ENCODE assay signal across 8 cellular contexts in the genomic region with DNA sequence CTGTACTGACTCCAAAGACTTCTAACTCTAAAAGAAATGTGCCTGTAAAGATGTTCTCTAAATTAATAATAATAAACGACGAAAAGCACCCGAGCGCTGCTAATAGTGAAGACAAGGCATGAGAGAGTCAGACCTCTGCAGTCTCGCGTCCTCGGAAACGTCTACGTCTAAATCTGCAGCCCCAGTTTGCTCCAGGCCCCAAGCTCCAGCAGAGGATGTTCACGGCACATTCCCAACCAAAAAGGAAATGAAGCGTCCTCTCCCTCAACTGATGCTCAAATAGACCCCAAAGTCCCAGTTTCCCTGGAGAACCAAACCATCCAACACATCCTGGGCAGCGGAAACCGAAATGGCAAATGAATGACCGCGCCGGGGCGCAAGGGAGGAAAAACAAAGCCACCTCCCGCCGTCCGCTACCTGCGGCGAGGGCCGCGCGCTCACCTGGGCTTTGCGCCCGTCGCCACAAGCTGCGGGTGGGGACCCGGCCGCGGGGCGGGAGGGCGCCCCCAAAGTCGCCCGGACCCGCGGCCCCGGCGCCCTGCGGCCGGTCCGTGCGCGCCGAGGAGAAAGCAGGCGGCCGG. TPM values are rescaled to one million over a fixed set of nuclear protein-coding genes. Genes with fewer than 3 reads are reported as not detected.
DNase-seq lines count a peak whose midpoint lies in the region; ATAC-seq and TF ChIP-seq lines count a peak whose summit lies in the region.

No MANE protein-coding gene starts in this region.

- no peak for TF ChIP-seq CTCF in heart right ventricle (IDR thresholded peaks at IDR 0.05)

- H3K27ac ChIP-seq in heart right ventricle: peak overlapping the region; percentile 26 to 93 (median 84)

- intact Hi-C loops in heart right ventricle (cut with DNase I): loop anchor here in 4 of 10 donors (5.0 to 10.0 kb wide), 4 partner anchors 118 to 298 kb away; no protein-coding TSS in a partner anchor

- no peaks in the 10 kb centered on the region for H3K4me1 Mint-ChIP-seq in activated T-helper 17 cell treated with anti-CD3 and anti-CD28 coated beads, Interleukin-2, amount 50 U/mL, for 72 hours

- peak; percentile 11 for ATAC-seq in GM21717 (IDR thresholded peaks at IDR 0.05; ENCODE audit: unreplicated experiment)
- no peak for ATAC-seq in activated T-helper 17 cell treated with anti-CD3 and anti-CD28 coated beads, Interleukin-2, amount 50 U/mL, for 72 hours (replicated peaks)
- peak in 7 of 8 donors; percentile 9 to 52 (median 34) for ATAC-seq in heart right ventricle

- no peak overlapping the region for H3K27ac Mint-ChIP-seq in activated T-helper 17 cell treated with anti-CD3 and anti-CD28 coated beads, Interleukin-2, amount 50 U/mL, for 72 hours

- H3K36me3 Mint-ChIP-seq in activated T-helper 17 cell treated with anti-CD3 and anti-CD28 coated beads, Interleukin-2, amount 50 U/mL, for 72 hours (ENCODE audit: low read depth): no peaks in the 10 kb centered on the region

- no peaks in the 10 kb centered on the region for H3K9me3 Mint-ChIP-seq in activated T-helper 17 cell treated with anti-CD3 and anti-CD28 coated beads, Interleukin-2, amount 50 U/mL, for 72 hours

- no peaks in the 10 kb centered on the region for H3K36me3 ChIP-seq in heart right ventricle

- peak overlapping the region; percentile 71 for H3K4me3 Mint-ChIP-seq in activated T-helper 17 cell treated with anti-CD3 and anti-CD28 coated beads, Interleukin-2, amount 50 U/mL, for 72 hours

- H3K4me3 ChIP-seq in heart right ventricle: peak overlapping the region; percentile 47 to 79 (median 71)

- H3K9me3 ChIP-seq in heart right ventricle: no peaks in the 10 kb centered on the region

- peaks cover 0 to 18% (median 6%) of the 10 kb centered on the region in 9 donors for H3K4me1 ChIP-seq in heart right ventricle

- 0 to 1% methylated on average over 48 of the region's 48 CpGs for WGBS in heart right ventricle, 2 donors

- DNase-seq in EH (ENCODE audit: low read depth) (peak; percentile 73), NCI-H1092 (lab: John Stamatoyannopoulos, UW) (peak; percentile 33), heart right ventricle (peak; percentile 14 to 21), pons (ENCODE audit: low spot score) (peak; percentile 68), activated gamma-delta T cell treated with Interleukin-2 at 50 U/mL for 16 hours (no peak)
- DNase-seq in central memory CD4-positive, alpha-beta T cell: no peak

- H3K27me3 Mint-ChIP-seq in activated T-helper 17 cell treated with anti-CD3 and anti-CD28 coated beads, Interleukin-2, amount 50 U/mL, for 72 hours: peaks cover 75% of the 10 kb centered on the region

- peaks cover 0 to 58% (median 4%) of the 10 kb centered on the region in 7 donors for H3K27me3 ChIP-seq in heart right ventricle

RNA-seq across cellular contexts. Expression of a gene that starts 0.9 kb away (rescaled TPM):
- total RNA-seq in activated T-helper 17 cell treated with anti-CD3 and anti-CD28 coated beads, Interleukin-2, amount 50 U/mL, for 72 hours: 1 to 10 TPM; 2.6 to 3.1 TPM
- 10 to 100 TPM; 24.4 to 68.1 (median 35.2) TPM for total RNA-seq in heart right ventricle
- polyA plus RNA-seq in heart right ventricle: 1 to 10 TPM; 1.3 to 9.5 TPM

RNA-seq across cellular contexts. Expression of a gene that starts 47.1 kb away (rescaled TPM):
- total RNA-seq in activated T-helper 17 cell treated with anti-CD3 and anti-CD28 coated beads, Interleukin-2, amount 50 U/mL, for 72 hours: 10 to 100 TPM; 11.6 to 21.5 TPM
- total RNA-seq in heart right ventricle: 1 to 10 TPM in 8 of 10 donors, under 1 TPM in 2; 0.27 to 3.8 (median 2.0) TPM
- polyA plus RNA-seq in heart right ventricle: 1 to 10 TPM in 1 of 2 donors, under 1 TPM in 1; 0.12 to 1.8 TPM

Comparison
In these comparisons a context has a peak if more than half of its experiments do, and no peak if none do; other contexts are left out.
1. DNase-seq: peak in EH (single experiment), NCI-H1092 (single experiment), heart right ventricle (2 of 2) and pons (single experiment); none in activated gamma-delta T cell treated with Interleukin-2 at 50 U/mL for 16 hours (single experiment) and central memory CD4-positive, alpha-beta T cell (single experiment).
2. RNA of a gene that starts 0.9 kb away (total RNA-seq): 24.4 to 68.1 TPM in heart right ventricle; 2.6 to 3.1 TPM in activated T-helper 17 cell treated with anti-CD3 and anti-CD28 coated beads, Interleukin-2, amount 50 U/mL, for 72 hours; every median in the first group is over 4 times any median in the second.